22 cellular contexts compared by ENCODE assay signal in the genomic region with DNA sequence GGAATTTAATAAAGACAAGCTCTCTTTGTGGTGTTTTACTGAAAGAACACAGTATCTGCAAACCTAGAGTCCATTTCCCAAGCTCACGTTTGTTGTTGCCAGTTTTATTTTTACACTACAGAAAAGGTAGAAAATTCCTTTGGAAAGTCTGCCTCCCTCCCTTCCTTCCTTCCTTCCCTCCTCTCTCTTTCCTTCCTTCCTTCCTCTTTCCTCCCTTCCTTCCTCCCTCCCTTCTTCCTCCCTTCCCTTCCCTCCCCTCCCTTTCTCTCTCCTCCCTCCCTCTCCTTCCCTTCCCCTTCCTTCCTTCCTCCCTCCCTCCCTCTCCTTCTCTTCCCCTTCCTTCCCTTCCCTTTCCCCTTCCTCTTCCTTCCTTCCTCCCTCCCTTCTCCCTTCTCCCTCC.
DNase-seq lines count a peak whose midpoint lies in the region; ATAC-seq, FAIRE-seq and TF ChIP-seq lines count a peak whose summit lies in the region.
"Had no signal": no experiment of that assay in that cellular context is flagged by ENCODE, and none has a peak within 500 bp of the region (broad histone marks: within the 10 kb centered on the region; RNA-seq: fewer than 3 reads in every experiment).

No MANE protein-coding gene starts in this region.

- intact Hi-C loops in HepG2 (cut with micrococcal nuclease; ENCODE audit: unreplicated experiment) (no loop called here), right lobe of liver (cut with DNase I) (no loop called here)

- H3K27ac ChIP-seq in HepG2 (ENCODE audit: extremely low read length, insufficient read depth, low read length) (no peak overlapping the region), right lobe of liver (no peak overlapping the region), OCI-LY1 (ENCODE audit: low read depth, low read length, poor library complexity, severe bottlenecking) (peak overlapping the region; percentile 50)
- H3K27ac ChIP-seq: A549; BLaER1 treated with 17β-estradiol and CSF1 and Interleukin-3, amounts not matched to agents 10 nM and 100 nM had no signal

- H3K36me3 Mint-ChIP-seq in nephron progenitor cell (ENCODE audit: low read depth) = peaks cover 62% of the 10 kb centered on the region
- H3K36me3 Mint-ChIP-seq: CD8-positive, alpha-beta memory T cell had no signal

- H3K9me2 ChIP-seq in OCI-LY1 (ENCODE audit: low read depth, low read length) = no peaks in the 10 kb centered on the region

- H3K4me3 Mint-ChIP-seq in nephron progenitor cell = no peak overlapping the region
- H3K4me3 Mint-ChIP-seq: CD14-positive monocyte; CD4-positive, alpha-beta T cell; CD8-positive, alpha-beta memory T cell had no signal

- DNase-seq in HepG2 (ENCODE audit: low spot score) (no peak), right lobe of liver (no peak), nephron progenitor cell (no peak), SKM-1 treated with dmso at 0.1 percent for 144 hours (lab: John Stamatoyannopoulos, UW; ENCODE audit: unreplicated experiment) (no peak), NCI-H1092 (lab: John Stamatoyannopoulos, UW) (no peak)
- DNase-seq: 8988T; ACHN; AML-193; BE2C; CD4-positive, alpha-beta T cell; CD8-positive, alpha-beta memory T cell; DMS153; DND-41; GOT3 had no signal

- H3K9me3 Mint-ChIP-seq in nephron progenitor cell = peaks cover 24% of the 10 kb centered on the region
- H3K9me3 Mint-ChIP-seq: CD4-positive, alpha-beta T cell; CD8-positive, alpha-beta memory T cell had no signal

- no peak overlapping the region for H3K4me3 ChIP-seq in HepG2 (replicated peaks in 1 of 3; ENCODE audit: insufficient read depth in 1 of 3, low read depth in 2 of 3, low read length in 3 of 3)
- H3K4me3 ChIP-seq in right lobe of liver = no peak overlapping the region
- H3K4me3 ChIP-seq in OCI-LY1 (ENCODE audit: low read depth, low read length, poor library complexity, severe bottlenecking) = no peak overlapping the region
- H3K4me3 ChIP-seq: A549; BLaER1 treated with 17β-estradiol and CSF1 and Interleukin-3, amounts not matched to agents 10 nM and 100 nM; HAP-1 had no signal

- H3K27me3 ChIP-seq in HepG2 (ENCODE audit: control insufficient read depth in 1 of 2, insufficient read depth in 2 of 2, low read length in 2 of 2) = peaks cover 0 to 11% of the 10 kb centered on the region in 2 experiments; a peak in 2 of 5 replicates
- no peaks in the 10 kb centered on the region for H3K27me3 ChIP-seq in right lobe of liver
- H3K27me3 ChIP-seq in OCI-LY1 (ENCODE audit: insufficient read depth, low read length) = no peaks in the 10 kb centered on the region
- H3K27me3 ChIP-seq: BE2C; BLaER1 treated with 17β-estradiol and CSF1 and Interleukin-3, amounts not matched to agents 10 nM and 100 nM had no signal

- TF ChIP-seq CTCF in HepG2 (CRISPR knock-in tag; IDR thresholded peaks at IDR 0.05) (no peak), right lobe of liver (IDR thresholded peaks at IDR 0.05) (no peak), OCI-LY1 (IDR thresholded peaks at IDR 0.05; ENCODE audit: low read length) (no peak), nephron progenitor cell (IDR thresholded peaks at IDR 0.05) (no peak)

- H2AFZ ChIP-seq in HepG2 (ENCODE audit: low read length) (no peak overlapping the region), OCI-LY1 (ENCODE audit: low read length) (no peak overlapping the region)

- ATAC-seq in HepG2 (no peak), right lobe of liver (no peak)
- ATAC-seq: A549 had no signal

- no peaks in the 10 kb centered on the region for H3K27me3 Mint-ChIP-seq in nephron progenitor cell (ENCODE audit: low read depth, poor library complexity)
- H3K27me3 Mint-ChIP-seq: CD4-positive, alpha-beta T cell had no signal

- TF ChIP-seq POLR2A in HepG2 (IDR thresholded peaks at IDR 0.05; ENCODE audit: insufficient read depth in 1 of 2, low read depth in 2 of 2, low read length in 2 of 2) (no peak), right lobe of liver (IDR thresholded peaks at IDR 0.05) (no peak)

- peaks cover 45% of the 10 kb centered on the region for H3K4me1 Mint-ChIP-seq in nephron progenitor cell
- H3K4me1 Mint-ChIP-seq: CD14-positive monocyte; CD8-positive, alpha-beta memory T cell had no signal

- no peak for TF ChIP-seq EP300 in HepG2 (IDR thresholded peaks at IDR 0.05; ENCODE audit: low read depth in 2 of 2, low read length in 2 of 2)
- no peak for TF ChIP-seq EP300 in HepG2 (CRISPR knock-in tag; IDR thresholded peaks at IDR 0.05; ENCODE audit: borderline replicate concordance)

- H3K4me2 ChIP-seq in HepG2 (ENCODE audit: low read depth, low read length) = no peak overlapping the region
- no peak overlapping the region for H3K4me2 ChIP-seq in OCI-LY1 (ENCODE audit: low read length)
- H3K4me2 ChIP-seq: A549; BLaER1 treated with 17β-estradiol and CSF1 and Interleukin-3, amounts not matched to agents 10 nM and 100 nM had no signal

- BruUV-seq in HepG2 (replicated peaks; lab: Mats Ljungman, UMichigan) = no TSS peak

- POLR2A ChIA-PET in HepG2 (lab: Yijun Ruan, JAX) = no interaction called here

- WGBS in HepG2 (ENCODE audit: low lambda C conversion rate) = 2% methylated on average over 1 of the region's 1 CpG
- WGBS in right lobe of liver (ENCODE audit: insufficient coverage, low coverage, low lambda C conversion rate, missing lambda C conversion rate) = 55% methylated on average over 1 of the region's 1 CpG

- H3K27ac Mint-ChIP-seq in nephron progenitor cell = peak overlapping the region; percentile 32
- H3K27ac Mint-ChIP-seq: CD4-positive, alpha-beta T cell; CD8-positive, alpha-beta memory T cell had no signal

- H3K36me3 ChIP-seq in HepG2 (replicated peaks in 1 of 2; ENCODE audit: control insufficient read depth in 1 of 2, insufficient read depth in 2 of 2, low read length in 2 of 2) = no peaks in the 10 kb centered on the region
- no peaks in the 10 kb centered on the region for H3K36me3 ChIP-seq in right lobe of liver
- peaks cover 41% of the 10 kb centered on the region for H3K36me3 ChIP-seq in OCI-LY1 (ENCODE audit: insufficient read depth, low read length)
- H3K36me3 ChIP-seq: BE2C, HAP-1 had no signal

- H3K9ac ChIP-seq in HepG2 (ENCODE audit: insufficient read depth, low read depth, low read length) (no peak overlapping the region), OCI-LY1 (ENCODE audit: low read length) (no peak overlapping the region)
- H3K9ac ChIP-seq: BLaER1 treated with 17β-estradiol and CSF1 and Interleukin-3, amounts not matched to agents 10 nM and 100 nM had no signal

- FAIRE-seq in HepG2 (lab: Jason Lieb, UNC) = no peak
- FAIRE-seq: A549, G401.6, GM12892, H54 had no signal

- H3K9me3 ChIP-seq in HepG2 (ENCODE audit: low read length) (no peaks in the 10 kb centered on the region), right lobe of liver (no peaks in the 10 kb centered on the region), OCI-LY1 (ENCODE audit: low read length) (no peaks in the 10 kb centered on the region)
- H3K9me3 ChIP-seq: A549, BE2C, HAP-1 had no signal

- H4K20me1 ChIP-seq in HepG2 (ENCODE audit: insufficient read depth, low read length) = no peaks in the 10 kb centered on the region
- no peaks in the 10 kb centered on the region for H4K20me1 ChIP-seq in OCI-LY1 (ENCODE audit: insufficient read depth, low read length)

- no peaks in the 10 kb centered on the region for H3K4me1 ChIP-seq in HepG2 (ENCODE audit: insufficient read depth, low read length)
- H3K4me1 ChIP-seq in right lobe of liver = no peaks in the 10 kb centered on the region
- peaks cover 44% of the 10 kb centered on the region for H3K4me1 ChIP-seq in OCI-LY1 (ENCODE audit: insufficient read depth, low read length, severe bottlenecking)
- H3K4me1 ChIP-seq: A549, BE2C, HAP-1 had no signal

- in situ Hi-C loops in HepG2 (cut with HindIII; ENCODE audit: extremely low pct_ligation_motif_present, low pct_unique_long_range_greater_than_20kb) = no loop called here

- TF ChIP-seq RAD21 in HepG2 (CRISPR knock-in tag; IDR thresholded peaks at IDR 0.05) = no peak

- CTCF ChIA-PET in HepG2 (lab: Yijun Ruan, JAX; ENCODE audit: low intra/inter-chr PET ratio, low total read pairs) = no interaction called here

- no peaks in the 10 kb centered on the region for H3K79me2 ChIP-seq in HepG2 (ENCODE audit: insufficient read depth, low read length)
- no peaks in the 10 kb centered on the region for H3K79me2 ChIP-seq in OCI-LY1 (ENCODE audit: insufficient read depth, low read length)

- H3F3A ChIP-seq in OCI-LY1 (ENCODE audit: insufficient read depth, low read length) = no peaks in the 10 kb centered on the region

TF ChIP-seq in HepG2, 621 proteins besides CTCF, POLR2A, EP300 and RAD21 (continues in another document):
- TF ChIP-seq PCBP1 (IDR thresholded peaks at IDR 0.05; ENCODE audit: borderline replicate concordance, low read depth, low read length) (0 out of 2 replicates have a peak, but pooled peaks have one; percentile 67), ZNF34 (CRISPR knock-in tag; IDR thresholded peaks at IDR 0.05; ENCODE audit: borderline replicate concordance) (no peak), ISX (CRISPR knock-in tag; conservative IDR thresholded peaks at IDR 0.05) (no peak), PCBP2 (optimal IDR thresholded peaks at IDR 0.05; ENCODE audit: low read depth, low read length, poor library complexity, severe bottlenecking) (peak; percentile 95), ZNF235 (CRISPR knock-in tag; IDR thresholded peaks at IDR 0.05; ENCODE audit: borderline replicate concordance) (no peak)
- TF ChIP-seq, protein P1, sequence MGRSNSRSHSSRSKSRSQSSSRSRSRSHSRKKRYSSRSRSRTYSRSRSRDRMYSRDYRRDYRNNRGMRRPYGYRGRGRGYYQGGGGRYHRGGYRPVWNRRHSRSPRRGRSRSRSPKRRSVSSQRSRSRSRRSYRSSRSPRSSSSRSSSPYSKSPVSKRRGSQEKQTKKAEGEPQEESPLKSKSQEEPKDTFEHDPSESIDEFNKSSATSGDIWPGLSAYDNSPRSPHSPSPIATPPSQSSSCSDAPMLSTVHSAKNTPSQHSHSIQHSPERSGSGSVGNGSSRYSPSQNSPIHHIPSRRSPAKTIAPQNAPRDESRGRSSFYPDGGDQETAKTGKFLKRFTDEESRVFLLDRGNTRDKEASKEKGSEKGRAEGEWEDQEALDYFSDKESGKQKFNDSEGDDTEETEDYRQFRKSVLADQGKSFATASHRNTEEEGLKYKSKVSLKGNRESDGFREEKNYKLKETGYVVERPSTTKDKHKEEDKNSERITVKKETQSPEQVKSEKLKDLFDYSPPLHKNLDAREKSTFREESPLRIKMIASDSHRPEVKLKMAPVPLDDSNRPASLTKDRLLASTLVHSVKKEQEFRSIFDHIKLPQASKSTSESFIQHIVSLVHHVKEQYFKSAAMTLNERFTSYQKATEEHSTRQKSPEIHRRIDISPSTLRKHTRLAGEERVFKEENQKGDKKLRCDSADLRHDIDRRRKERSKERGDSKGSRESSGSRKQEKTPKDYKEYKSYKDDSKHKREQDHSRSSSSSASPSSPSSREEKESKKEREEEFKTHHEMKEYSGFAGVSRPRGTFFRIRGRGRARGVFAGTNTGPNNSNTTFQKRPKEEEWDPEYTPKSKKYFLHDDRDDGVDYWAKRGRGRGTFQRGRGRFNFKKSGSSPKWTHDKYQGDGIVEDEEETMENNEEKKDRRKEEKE (IDR thresholded peaks at IDR 0.05) = no peak
